In the genomic region with DNA sequence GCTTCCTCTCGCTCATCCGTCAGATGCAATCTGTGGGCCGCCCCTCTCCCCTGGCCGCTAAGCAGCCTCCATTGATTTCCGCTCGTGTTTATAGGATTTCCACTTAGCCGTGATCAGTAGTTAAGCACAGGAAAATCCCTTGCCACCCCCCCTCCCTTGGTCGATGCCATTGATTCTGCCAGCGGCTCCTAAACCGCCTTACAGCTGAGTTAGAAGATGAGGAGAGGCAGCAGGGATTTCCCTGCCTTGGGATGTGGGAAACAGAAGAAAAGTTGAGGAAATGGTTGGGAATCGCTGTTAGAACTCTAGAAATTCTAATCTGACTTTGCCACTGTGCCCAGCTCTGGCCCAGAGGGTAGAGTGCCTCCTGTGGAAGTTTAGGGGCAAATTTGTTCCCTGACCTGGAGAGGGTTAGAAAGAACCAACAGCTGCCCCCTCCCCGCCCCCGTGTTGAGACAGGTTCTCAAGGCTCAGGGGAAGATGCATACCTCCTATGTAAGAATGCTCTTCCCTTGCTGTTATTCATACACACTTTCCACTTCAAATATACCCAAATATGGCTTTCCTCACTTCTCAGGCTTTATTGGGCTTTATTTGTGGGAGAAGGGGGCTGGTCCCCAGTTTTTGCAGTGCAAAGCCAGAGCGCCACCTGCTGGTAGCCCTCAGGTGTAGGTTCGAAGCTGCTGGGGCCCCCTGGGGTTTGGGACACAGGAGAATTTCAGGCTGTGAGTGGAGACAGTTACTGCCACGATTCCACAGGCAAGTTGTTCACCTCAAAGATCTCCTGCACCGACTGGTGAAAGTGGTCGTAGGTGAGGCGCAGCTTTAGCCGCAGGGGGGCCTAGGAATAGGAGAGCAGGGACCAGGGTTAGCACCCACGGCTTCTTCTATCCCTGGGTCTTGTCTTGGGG, we compare ENCODE assay signal across 7 cellular contexts. TPM values are rescaled to one million over a fixed set of nuclear protein-coding genes. Genes with fewer than 3 reads are reported as not detected.
DNase-seq lines count a peak whose midpoint lies in the region; ATAC-seq and TF ChIP-seq lines count a peak whose summit lies in the region.

No MANE protein-coding gene starts in this region.

- no peak overlapping the region for H3K4me3 ChIP-seq in dorsolateral prefrontal cortex

- DNase-seq in NCI-H1105 treated with DMSO at 0.1 percent for 48 hours (lab: John Stamatoyannopoulos, UW) (peak; percentile 60), dorsolateral prefrontal cortex (peak in 2 of 10 donors; percentile 62 to 72), natural killer cell (peak; percentile 63), SW480 (ENCODE audit: low spot score) (no peak)
- DNase-seq in activated CD4-positive, alpha-beta T cell treated with anti-CD3 and anti-CD28 coated beads, Interleukin-2, amount 10 ng/mL, durations not matched to agents 7 days and 5 days = peak; percentile 75

- H3K4me1 Mint-ChIP-seq in activated CD4-positive, alpha-beta T cell treated with anti-CD3 and anti-CD28 coated beads, Interleukin-2, amount 10 ng/mL, durations not matched to agents 7 days and 5 days = peaks cover 51% of the 10 kb centered on the region
- H3K4me1 Mint-ChIP-seq in natural killer cell = peaks cover 26 to 35% of the 10 kb centered on the region in 2 donors

- peak overlapping the region; percentile 60 for H3K27ac Mint-ChIP-seq in activated CD4-positive, alpha-beta T cell treated with anti-CD3 and anti-CD28 coated beads, Interleukin-2, amount 10 ng/mL, durations not matched to agents 7 days and 5 days
- H3K27ac Mint-ChIP-seq in natural killer cell = peak overlapping the region in 1 of 2 donors; percentile 63

- TF ChIP-seq CTCF in GM12874 (IDR thresholded peaks at IDR 0.05; ENCODE audit: insufficient read depth, low read depth, low read length) (peak; percentile 93), dorsolateral prefrontal cortex (IDR thresholded peaks at IDR 0.05 in 54 of 56, conservative IDR thresholded peaks at IDR 0.05 in 2 of 56; ENCODE audit: low read depth in 1 of 56, partially characterized antibody in 56 of 56) (peak; percentile 72 to 99 (median 93)), natural killer cell (IDR thresholded peaks at IDR 0.05) (peak; percentile 82)

- peaks cover 40% of the 10 kb centered on the region for H3K36me3 Mint-ChIP-seq in activated CD4-positive, alpha-beta T cell treated with anti-CD3 and anti-CD28 coated beads, Interleukin-2, amount 10 ng/mL, durations not matched to agents 7 days and 5 days (ENCODE audit: low read depth)
- no peaks in the 10 kb centered on the region for H3K36me3 Mint-ChIP-seq in natural killer cell

- POLR2A ChIA-PET in activated CD4-positive, alpha-beta T cell treated with anti-CD3 and anti-CD28 coated beads, Interleukin-2, amount 10 ng/mL, durations not matched to agents 7 days and 5 days (lab: Charles Lee) = interaction anchor here (0.5 to 0.6 kb wide), 2 partner anchors 81 to 102 kb away, joined by 3 to 4 read pairs; no protein-coding TSS in a partner anchor

- H3K27me3 ChIP-seq in dorsolateral prefrontal cortex = no peaks in the 10 kb centered on the region

- no peaks in the 10 kb centered on the region for H3K9me3 Mint-ChIP-seq in activated CD4-positive, alpha-beta T cell treated with anti-CD3 and anti-CD28 coated beads, Interleukin-2, amount 10 ng/mL, durations not matched to agents 7 days and 5 days
- H3K9me3 Mint-ChIP-seq in natural killer cell = no peaks in the 10 kb centered on the region

- no peak for ATAC-seq in natural killer cell

- peak overlapping the region in 44 of 59 donors; percentile 4 to 99 (median 38) for H3K27ac ChIP-seq in dorsolateral prefrontal cortex
- peak overlapping the region; percentile 39 for H3K27ac ChIP-seq in temporal lobe (ENCODE audit: low read depth, low read length)

- CTCF ChIA-PET in activated CD4-positive, alpha-beta T cell treated with anti-CD3 and anti-CD28 coated beads, Interleukin-2, amount 10 ng/mL, durations not matched to agents 7 days and 5 days (lab: Charles Lee) = interaction anchor here (0.8 to 8.6 kb wide), 14 partner anchors 8 to 774 kb away, joined by 3 to 96 read pairs (median 4); partner anchors contain the start of genes AP1G2, PABPN1 and ZFHX2

- intact Hi-C loops in dorsolateral prefrontal cortex (cut with DNase I) = loop anchor here (2.0 to 5.0 kb wide), 3 partner anchors 47 to 82 kb away; no protein-coding TSS in a partner anchor
- intact Hi-C loops in natural killer cell (cut with micrococcal nuclease) = loop anchor here (1.0 kb wide), 1 partner anchor 81 kb away; no protein-coding TSS in a partner anchor

- no peaks in the 10 kb centered on the region for H3K27me3 Mint-ChIP-seq in activated CD4-positive, alpha-beta T cell treated with anti-CD3 and anti-CD28 coated beads, Interleukin-2, amount 10 ng/mL, durations not matched to agents 7 days and 5 days
- H3K27me3 Mint-ChIP-seq in natural killer cell (ENCODE audit: low read depth in 2 of 2) = no peaks in the 10 kb centered on the region

- H3K4me3 Mint-ChIP-seq in activated CD4-positive, alpha-beta T cell treated with anti-CD3 and anti-CD28 coated beads, Interleukin-2, amount 10 ng/mL, durations not matched to agents 7 days and 5 days = no peak overlapping the region
- H3K4me3 Mint-ChIP-seq in natural killer cell = no peak overlapping the region

RNA-seq across cellular contexts. Expression of gene THTPA, which starts 3.2 kb away (rescaled TPM):
- total RNA-seq in activated CD4-positive, alpha-beta T cell treated with anti-CD3 and anti-CD28 coated beads, Interleukin-2, amount 10 ng/mL, durations not matched to agents 7 days and 5 days = 10 to 100 TPM in 1 of 2 experiments, 1 to 10 TPM in 1; 8.1 to 12.7 TPM
- total RNA-seq in dorsolateral prefrontal cortex = 10 to 100 TPM; 20.2 to 54.1 (median 34.9) TPM
- 10 to 100 TPM; 16.5 to 19.3 (median 19.1) TPM for total RNA-seq in natural killer cell
- total RNA-seq in temporal lobe = 16.7 TPM

RNA-seq across cellular contexts. Expression of gene ZFHX2, which starts 7.7 kb away (rescaled TPM):
- 1 to 10 TPM; 1.0 to 1.1 TPM for total RNA-seq in activated CD4-positive, alpha-beta T cell treated with anti-CD3 and anti-CD28 coated beads, Interleukin-2, amount 10 ng/mL, durations not matched to agents 7 days and 5 days
- 10 to 100 TPM; 11.8 to 39.5 (median 21.5) TPM for total RNA-seq in dorsolateral prefrontal cortex
- total RNA-seq in natural killer cell = under 1 TPM; 0.07 to 0.72 (median 0.45) TPM
- total RNA-seq in temporal lobe = 1.5 TPM

RNA-seq across cellular contexts. Expression of gene AP1G2, which starts 8.3 kb away (rescaled TPM):
- 100 to 1,000 TPM; 306 to 333 TPM for total RNA-seq in activated CD4-positive, alpha-beta T cell treated with anti-CD3 and anti-CD28 coated beads, Interleukin-2, amount 10 ng/mL, durations not matched to agents 7 days and 5 days
- total RNA-seq in dorsolateral prefrontal cortex = 100 to 1,000 TPM in 99 of 120 experiments, 10 to 100 TPM in 21; 48.8 to 291 (median 147) TPM
- 100 to 1,000 TPM; 219 to 296 (median 259) TPM for total RNA-seq in natural killer cell
- total RNA-seq in temporal lobe = 10.6 TPM

RNA-seq across cellular contexts. Expression of gene JPH4, which starts 19.3 kb away (rescaled TPM):
- total RNA-seq in activated CD4-positive, alpha-beta T cell treated with anti-CD3 and anti-CD28 coated beads, Interleukin-2, amount 10 ng/mL, durations not matched to agents 7 days and 5 days = not detected
- 100 to 1,000 TPM in 119 of 120 experiments, 10 to 100 TPM in 1; 61.3 to 302 (median 213) TPM for total RNA-seq in dorsolateral prefrontal cortex
- under 1 TPM in 1 of 3 donors, not detected in 2; 0.25 TPM for total RNA-seq in natural killer cell
- 40.1 TPM for total RNA-seq in temporal lobe
